In the genomic region with DNA sequence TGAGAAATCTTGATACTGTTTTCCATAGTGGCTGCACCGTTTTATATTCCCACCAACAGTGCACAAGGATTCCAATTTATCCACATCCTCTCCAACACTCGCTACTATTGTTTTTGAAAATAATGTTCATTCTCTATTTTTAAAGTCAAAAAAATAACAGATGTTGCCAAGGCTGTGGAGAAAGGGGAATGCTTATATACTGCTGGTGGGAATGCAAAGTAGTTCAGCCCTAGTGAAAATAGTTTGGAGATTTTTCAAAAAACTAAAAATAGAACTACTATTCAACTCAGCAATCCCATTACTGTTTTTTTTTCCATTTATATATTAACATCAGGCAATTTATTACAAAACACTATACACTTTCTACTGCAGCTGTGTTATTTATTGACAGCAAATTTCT, we compare ENCODE assay signal across 24 cellular contexts.
"Had no signal": no experiment of that assay in that cellular context is flagged by ENCODE, and none has a peak within 500 bp of the region (broad histone marks: within the 10 kb centered on the region; RNA-seq: fewer than 3 reads in every experiment).

No MANE protein-coding gene starts in this region.

- H3K27ac Mint-ChIP-seq: activated CD8-positive, alpha-beta T cell treated with anti-CD3 and anti-CD28 coated beads for 36 hours; activated naive CD8-positive, alpha-beta T cell treated with anti-CD3 and anti-CD28 coated beads, Interleukin-2, amount 10 ng/mL, durations not matched to agents 7 days and 5 days; T-helper 1 cell treated with Interleukin-12 subunit alpha and Interleukin-12 subunit beta and Interleukin-4 antibody, amounts not matched to agents 30 μg/mL and 1 μg/mL, for 36 hours had no signal

- H3K27me3 Mint-ChIP-seq: activated CD8-positive, alpha-beta T cell treated with anti-CD3 and anti-CD28 coated beads for 36 hours; activated naive CD8-positive, alpha-beta T cell treated with anti-CD3 and anti-CD28 coated beads, Interleukin-2, amount 10 ng/mL, durations not matched to agents 7 days and 5 days had no signal

- H3K9me3 Mint-ChIP-seq: activated CD8-positive, alpha-beta T cell treated with anti-CD3 and anti-CD28 coated beads for 36 hours; activated naive CD8-positive, alpha-beta T cell treated with anti-CD3 and anti-CD28 coated beads, Interleukin-2, amount 10 ng/mL, durations not matched to agents 7 days and 5 days had no signal

- H3K9me3 ChIP-seq: MG63, Peyer's patch, SJSA1 had no signal

- H3K27ac ChIP-seq: brain microvascular endothelial cell, cardiac muscle cell, Peyer's patch, SJSA1 had no signal

- H3K36me3 Mint-ChIP-seq: activated naive CD8-positive, alpha-beta T cell treated with anti-CD3 and anti-CD28 coated beads, Interleukin-2, amount 10 ng/mL, durations not matched to agents 7 days and 5 days had no signal

- H3K36me3 ChIP-seq: brain microvascular endothelial cell, cardiac muscle cell, MG63, Peyer's patch, SJSA1 had no signal

- H3K4me3 Mint-ChIP-seq: activated CD8-positive, alpha-beta T cell treated with anti-CD3 and anti-CD28 coated beads for 36 hours; activated naive CD8-positive, alpha-beta T cell treated with anti-CD3 and anti-CD28 coated beads, Interleukin-2, amount 10 ng/mL, durations not matched to agents 7 days and 5 days; T-helper 1 cell treated with Interleukin-12 subunit alpha and Interleukin-12 subunit beta and Interleukin-4 antibody, amounts not matched to agents 30 μg/mL and 1 μg/mL, for 36 hours had no signal

- H3K4me3 ChIP-seq: cardiac muscle cell, MG63, Peyer's patch, SJSA1 had no signal

- H3K27me3 ChIP-seq: brain microvascular endothelial cell, cardiac muscle cell, MG63, Peyer's patch, SJSA1 had no signal

- H3K4me1 ChIP-seq: Peyer's patch, SJSA1 had no signal

- H3K4me1 Mint-ChIP-seq: activated naive CD8-positive, alpha-beta T cell treated with anti-CD3 and anti-CD28 coated beads, Interleukin-2, amount 10 ng/mL, durations not matched to agents 7 days and 5 days had no signal

- DNase-seq: activated CD4-positive, alpha-beta T cell treated with anti-CD3 and anti-CD28 coated beads for 4 hours; activated CD8-positive, alpha-beta memory T cell treated with anti-CD3 and anti-CD28 coated beads, Interleukin-2, amount 50 U/mL, for 48 hours; activated CD8-positive, alpha-beta T cell treated with anti-CD3 and anti-CD28 coated beads for 36 hours; activated naive CD4-positive, alpha-beta T cell treated with anti-CD3 and anti-CD28 coated beads, Interleukin-2, amount 50 U/mL, for 16 hours; activated naive CD8-positive, alpha-beta T cell treated with anti-CD3 and anti-CD28 coated beads, Interleukin-2, amount 10 ng/mL, durations not matched to agents 7 days and 5 days; activated T-cell treated with anti-CD3 and anti-CD28 coated beads, Interleukin-2, amount 50 U/mL, for 1 hour; aorta; brain microvascular endothelial cell; MG63; MV-4-11; NCI-H1092 treated with DMSO at 0.1 percent for 48 hours; NCI-H1436; NCI-H1694 treated with DMSO at 0.1 percent for 48 hours; NCI-H2029 treated with DMSO at 0.1 percent for 48 hours; NCI-H345; NCI-H510A treated with DMSO at 0.1 percent for 48 hours; NCI-H69; NK-92 treated with Interleukin-12 subunit alpha and Interleukin-12 subunit beta, amount 100 ng/mL, for 24 hours; OCI-M1; Peyer's patch; SHP77 had no signal
